19 cellular contexts compared by ENCODE assay signal in genomic region chr10:8063128-8063908, GRCh38. TPM values are rescaled to one million over a fixed set of nuclear protein-coding genes. Genes with fewer than 3 reads are reported as not detected.
DNase-seq lines count a peak whose midpoint lies in the region; ATAC-seq and TF ChIP-seq lines count a peak whose summit lies in the region.
"Had no signal": no experiment of that assay in that cellular context is flagged by ENCODE, and none has a peak within 500 bp of the region (broad histone marks: within the 10 kb centered on the region; RNA-seq: fewer than 3 reads in every experiment).

No MANE protein-coding gene starts in this region.

- TF ChIP-seq CTCF in IMR-90 (conservative IDR thresholded peaks at IDR 0.05; ENCODE audit: low read depth, low read length) (no peak), endothelial cell (IDR thresholded peaks at IDR 0.05; ENCODE audit: unreplicated experiment) (no peak), neural progenitor cell (IDR thresholded peaks at IDR 0.05) (no peak), GM10248 (IDR thresholded peaks at IDR 0.05; ENCODE audit: control extremely low read depth, extremely low read depth, low read depth, missing control alignments) (no peak)

- no peak for DNase-seq in T-helper 1 cell
- DNase-seq in IMR-90: no peak
- DNase-seq in endothelial cell (ENCODE audit: low spot score): no peak
- DNase-seq in neural progenitor cell (ENCODE audit: low spot score): peak; percentile 66
- DNase-seq in activated CD4-positive, CD25-positive, alpha-beta regulatory T cell treated with anti-CD3 and anti-CD28 coated beads, Interleukin-2, amount 50 U/mL, for 72 hours: no peak
- no peak for DNase-seq in cardiac septum (ENCODE audit: low spot score)
- no peak for DNase-seq in GM10248 (ENCODE audit: extremely low spot score)
- DNase-seq: 8988T, activated gamma-delta T cell, gastrocnemius medialis, GF-D8, naive B cell, NCI-H1092, NCI-H2227 treated with DMSO at 0.1 percent for 48 hours, sigmoid colon had no signal

- H3K9me1 ChIP-seq in IMR-90 (ENCODE audit: insufficient read depth, low read length): no peaks in the 10 kb centered on the region; the same call in 1 of the 2 replicates

- CTCF ChIA-PET in IMR-90 (lab: Yijun Ruan, JAX): interaction anchor here (0.6 kb wide), 1 partner anchor 1521 kb away, joined by 5 read pairs; no protein-coding TSS in a partner anchor
- CTCF ChIA-PET in GM10248 (lab: Yijun Ruan, JAX): interaction anchor here (0.8 to 1.3 kb wide), 2 partner anchors 8 to 11 kb away, joined by 3 read pairs; no protein-coding TSS in a partner anchor

- H2BK120ac ChIP-seq in IMR-90 (ENCODE audit: low read depth, low read length): no peak overlapping the region

- in situ Hi-C loops in IMR-90 (cut with MboI; ENCODE audit: low sequenced_read_pairs): no loop called here

- H3K4me3 ChIP-seq in IMR-90 (ENCODE audit: insufficient read depth, low read depth, low read length): no peak overlapping the region
- H3K4me3 ChIP-seq in neural progenitor cell: peak overlapping the region; percentile 36
- H3K4me3 ChIP-seq: gastrocnemius medialis, sigmoid colon, SJSA1 had no signal

- no CpG with 5 or more reads among the region's 15 CpGs for WGBS in IMR-90 (ENCODE audit: extremely low coverage in 2 of 2, insufficient read length in 1 of 2), 2 experiments

- H3K27me3 ChIP-seq in IMR-90 (ENCODE audit: control insufficient read depth, insufficient read depth, low read length) (peaks cover 49% of the 10 kb centered on the region), neural progenitor cell (peaks cover 90% of the 10 kb centered on the region)
- H3K27me3 ChIP-seq: SJSA1 had no signal

- peak overlapping the region; percentile 57 for H3K4me3 Mint-ChIP-seq in T-helper 1 cell treated with Interleukin-12 subunit alpha and Interleukin-12 subunit beta and Interleukin-4 antibody, amounts not matched to agents 30 μg/mL and 1 μg/mL, for 36 hours
- peak overlapping the region; percentile 79 for H3K4me3 Mint-ChIP-seq in endothelial cell (ENCODE audit: unreplicated experiment)
- no peak overlapping the region for H3K4me3 Mint-ChIP-seq in neural progenitor cell

- H2BK20ac ChIP-seq in IMR-90 (ENCODE audit: low read depth, low read length): no peak overlapping the region

- H2AK5ac ChIP-seq in IMR-90 (ENCODE audit: low read depth, low read length): no peak overlapping the region

- H3K79me1 ChIP-seq in IMR-90 (ENCODE audit: low read depth in 1 of 2, low read length in 2 of 2): no peaks in the 10 kb centered on the region

- H3K27ac ChIP-seq in IMR-90 (ENCODE audit: insufficient read depth, low read length) (no peak overlapping the region), neural progenitor cell (no peak overlapping the region)
- H3K27ac ChIP-seq: sigmoid colon, SJSA1 had no signal

- H3K79me2 ChIP-seq in neural progenitor cell (ENCODE audit: low read depth): no peaks in the 10 kb centered on the region

- H3K4me1 ChIP-seq in IMR-90 (ENCODE audit: control insufficient read depth, insufficient read depth, low read length) (0 out of 2 replicates have a peak, but pooled peaks cover 2% of the 10 kb centered on the region), neural progenitor cell (peaks cover 58% of the 10 kb centered on the region)
- H3K4me1 ChIP-seq: gastrocnemius medialis, sigmoid colon had no signal

- H2AK9ac ChIP-seq in IMR-90 (replicated peaks; ENCODE audit: low read depth, low read length, poor library complexity): no peak overlapping the region

- no peaks in the 10 kb centered on the region for H4K20me1 ChIP-seq in IMR-90 (ENCODE audit: insufficient read depth, low read length)
- H4K20me1 ChIP-seq in neural progenitor cell (ENCODE audit: low read depth): peaks cover 43% of the 10 kb centered on the region

- H3K14ac ChIP-seq in IMR-90 (replicated peaks; ENCODE audit: low read depth, low read length): no peak overlapping the region

- BruUV-seq in IMR-90 (replicated peaks; lab: Mats Ljungman, UMichigan): no TSS peak

- no peak overlapping the region for H4K91ac ChIP-seq in IMR-90 (ENCODE audit: insufficient read depth, low read depth, low read length)

- no peak for TF ChIP-seq RAD21 in IMR-90 (IDR thresholded peaks at IDR 0.05; ENCODE audit: low read length)

- POLR2A ChIA-PET in IMR-90 (lab: Charles Lee; ENCODE audit: unreplicated experiment): no interaction called here
- POLR2A ChIA-PET in GM10248 (lab: Yijun Ruan, JAX): no interaction called here

- H2AFZ ChIP-seq in IMR-90 (replicated peaks; ENCODE audit: low read length, poor library complexity) (peak overlapping the region; percentile 26), neural progenitor cell (replicated peaks) (no peak overlapping the region)

- H3F3A ChIP-seq in neural progenitor cell (ENCODE audit: low read depth): peaks cover 60% of the 10 kb centered on the region

- H3K9ac ChIP-seq in IMR-90 (ENCODE audit: low read depth, low read length): no peak overlapping the region
- no peak overlapping the region for H3K9ac ChIP-seq in neural progenitor cell

- H3K36me3 ChIP-seq in IMR-90 (ENCODE audit: control insufficient read depth, insufficient read depth, low read length): no peaks in the 10 kb centered on the region
- no peaks in the 10 kb centered on the region for H3K36me3 ChIP-seq in neural progenitor cell
- H3K36me3 ChIP-seq: gastrocnemius medialis, sigmoid colon, SJSA1 had no signal

- H4K8ac ChIP-seq in IMR-90 (ENCODE audit: low read depth in 2 of 2, low read length in 2 of 2): no peak overlapping the region

- H3K9me3 ChIP-seq in IMR-90 (ENCODE audit: control insufficient read depth, insufficient read depth, low read length): no peaks in the 10 kb centered on the region
- H3K9me3 ChIP-seq in neural progenitor cell (ENCODE audit: low read depth): no peaks in the 10 kb centered on the region
- H3K9me3 ChIP-seq: gastrocnemius medialis, sigmoid colon, SJSA1 had no signal

- peak overlapping the region; percentile 59 for H3K27ac Mint-ChIP-seq in T-helper 1 cell treated with Interleukin-12 subunit alpha and Interleukin-12 subunit beta and Interleukin-4 antibody, amounts not matched to agents 30 μg/mL and 1 μg/mL, for 36 hours
- peak overlapping the region; percentile 96 for H3K27ac Mint-ChIP-seq in endothelial cell (ENCODE audit: unreplicated experiment)
- no peak overlapping the region for H3K27ac Mint-ChIP-seq in neural progenitor cell
- H3K27ac Mint-ChIP-seq: CD14-positive monocyte had no signal

- H3K23ac ChIP-seq in IMR-90 (ENCODE audit: low read depth, low read length): no peak overlapping the region; the same call in 1 of the 2 replicates

- no peak overlapping the region for H2BK5ac ChIP-seq in IMR-90 (ENCODE audit: low read depth, low read length, poor library complexity, severe bottlenecking)

- no peak overlapping the region for H3K18ac ChIP-seq in IMR-90 (ENCODE audit: low read depth, low read length)

- H3K56ac ChIP-seq in IMR-90 (ENCODE audit: extremely low read depth, insufficient read depth, low read length): no peak overlapping the region

- H3K4me1 Mint-ChIP-seq in T-helper 1 cell treated with Interleukin-12 subunit alpha and Interleukin-12 subunit beta and Interleukin-4 antibody, amounts not matched to agents 30 μg/mL and 1 μg/mL, for 36 hours (ENCODE audit: low read depth): peaks cover 87% of the 10 kb centered on the region
- peaks cover 81% of the 10 kb centered on the region for H3K4me1 Mint-ChIP-seq in endothelial cell (ENCODE audit: unreplicated experiment)
- peaks cover 42% of the 10 kb centered on the region for H3K4me1 Mint-ChIP-seq in neural progenitor cell

- no peak for ATAC-seq in IMR-90 (ENCODE audit: low read depth)
- ATAC-seq: gastrocnemius medialis, HepG2 had no signal

- TF ChIP-seq POLR2A in IMR-90 (IDR thresholded peaks at IDR 0.05; ENCODE audit: low read depth, low read length): no peak

- intact Hi-C loops in IMR-90 (cut with micrococcal nuclease) (no loop called here), cardiac septum (cut with DNase I) (no loop called here)

- H2BK15ac ChIP-seq in IMR-90 (ENCODE audit: low read depth, low read length): no peak overlapping the region

- H3K27me3 Mint-ChIP-seq in T-helper 1 cell treated with Interleukin-12 subunit alpha and Interleukin-12 subunit beta and Interleukin-4 antibody, amounts not matched to agents 30 μg/mL and 1 μg/mL, for 36 hours (ENCODE audit: low read depth): no peaks in the 10 kb centered on the region
- H3K27me3 Mint-ChIP-seq in endothelial cell (ENCODE audit: unreplicated experiment) (peaks cover 21% of the 10 kb centered on the region), neural progenitor cell (ENCODE audit: insufficient read depth, low read depth) (peaks cover 65% of the 10 kb centered on the region)

- H3K9me3 Mint-ChIP-seq in T-helper 1 cell treated with Interleukin-12 subunit alpha and Interleukin-12 subunit beta and Interleukin-4 antibody, amounts not matched to agents 30 μg/mL and 1 μg/mL, for 36 hours: no peaks in the 10 kb centered on the region
- no peaks in the 10 kb centered on the region for H3K9me3 Mint-ChIP-seq in endothelial cell (ENCODE audit: unreplicated experiment)
- H3K9me3 Mint-ChIP-seq in neural progenitor cell: no peaks in the 10 kb centered on the region
- H3K9me3 Mint-ChIP-seq: naive B cell had no signal

- no peak overlapping the region for H3K4ac ChIP-seq in IMR-90 (ENCODE audit: low read depth, low read length)

- H3K36me3 Mint-ChIP-seq in T-helper 1 cell treated with Interleukin-12 subunit alpha and Interleukin-12 subunit beta and Interleukin-4 antibody, amounts not matched to agents 30 μg/mL and 1 μg/mL, for 36 hours (ENCODE audit: low read depth): peaks cover 85% of the 10 kb centered on the region
- H3K36me3 Mint-ChIP-seq in endothelial cell (ENCODE audit: low read depth, unreplicated experiment) (peaks cover 75% of the 10 kb centered on the region), neural progenitor cell (no peaks in the 10 kb centered on the region)

- H3K4me2 ChIP-seq in IMR-90 (ENCODE audit: low read depth, low read length) (no peak overlapping the region), neural progenitor cell (peak overlapping the region; percentile 74)

- H4K5ac ChIP-seq in IMR-90 (ENCODE audit: low read depth, low read length): no peak overlapping the region

- dilution Hi-C loops in IMR-90 (cut with HindIII; ENCODE audit: low sequenced_read_pairs, unreplicated experiment): no loop called here

TF ChIP-seq in IMR-90, 13 proteins besides CTCF, POLR2A, EP300 and RAD21 (continues in another document):
- TF ChIP-seq CHD1 (IDR thresholded peaks at IDR 0.05; ENCODE audit: low read depth, low read length): no peak
- no peak for TF ChIP-seq NFE2L2 (IDR thresholded peaks at IDR 0.05; ENCODE audit: low read depth, low read length)
- no peak for TF ChIP-seq SMC3 (IDR thresholded peaks at IDR 0.05; ENCODE audit: low read depth, low read length)
- no peak for TF ChIP-seq CEBPB (IDR thresholded peaks at IDR 0.05; ENCODE audit: low read depth, low read length)
- no peak for TF ChIP-seq MXI1 (IDR thresholded peaks at IDR 0.05; ENCODE audit: borderline replicate concordance, low read depth, low read length)

RNA-seq across cellular contexts. Expression of gene GATA3, which starts 8.8 kb away (rescaled TPM):
- total RNA-seq in IMR-90 (2012; rRNA removed) (under 0.01 TPM in 1 of 2 replicates, not detected in the other), endothelial cell (ENCODE audit: unreplicated experiment) (70.9 TPM), neural progenitor cell (ENCODE audit: low replicate concordance) (0.09 TPM in 1 of 2 replicates, not detected in the other), cardiac septum (1.2 TPM)
- 0.11 and 0.21 TPM in 2 replicates for polyA plus RNA-seq in IMR-90 (2012; rRNA removed)
- polyA plus RNA-seq in IMR-90 (2012; cell fraction: cytosol; rRNA removed): 0.21 TPM in 2 replicates
- polyA plus RNA-seq in IMR-90 (2012; cell fraction: nucleus; rRNA removed; ENCODE audit: low replicate concordance): 0.29 and 0.33 TPM in 2 replicates
- total RNA-seq: HepG2, sigmoid colon, SJSA1 had no signal
- polyA plus RNA-seq: HepG2 had no signal

Comparison
In these comparisons a context has a peak if more than half of its experiments do, and no peak if none do; other contexts are left out.
1. RNA of gene GATA3, which starts 8.8 kb away (total RNA-seq): 70.9 TPM in endothelial cell (single experiment); 1.2 TPM in cardiac septum (single experiment), under 0.01 TPM in IMR-90 and 0.09 TPM in neural progenitor cell; every median in the first group is over 10 times any median in the second.